Comparison of ENCODE assay signal across 8 cellular contexts in genomic region chr17:2393184-2393953, GRCh38. TPM values are rescaled to one million over a fixed set of nuclear protein-coding genes. Genes with fewer than 3 reads are reported as not detected.
DNase-seq lines count a peak whose midpoint lies in the region; ATAC-seq and TF ChIP-seq lines count a peak whose summit lies in the region.

No MANE protein-coding gene starts in this region.

- H3K4me1 ChIP-seq in BE2C: peaks cover 18% of the 10 kb centered on the region
- H3K4me1 ChIP-seq in duodenal mucosa (ENCODE audit: control insufficient read depth in 1 of 2, insufficient read depth in 2 of 2, low read length in 2 of 2): peaks cover 57 to 65% of the 10 kb centered on the region in 2 donors
- peaks cover 71% of the 10 kb centered on the region for H3K4me1 ChIP-seq in lower lobe of right lung

- H3K27ac ChIP-seq in duodenal mucosa (ENCODE audit: low read depth, low read length): peak overlapping the region; percentile 100
- H3K27ac ChIP-seq in lower lobe of right lung: peak overlapping the region; percentile 100

- ATAC-seq in GM19043 (IDR thresholded peaks at IDR 0.05; ENCODE audit: low read depth, unreplicated experiment) (peak; percentile 23), HG03342 (IDR thresholded peaks at IDR 0.05; ENCODE audit: unreplicated experiment) (peak; percentile 30), lower lobe of right lung (peak; percentile 72 to 73)

- H3K4me3 Mint-ChIP-seq in activated CD4-positive, alpha-beta memory T cell treated with anti-CD3 and anti-CD28 coated beads, Interleukin-2, amount 10 ng/mL, durations not matched to agents 7 days and 5 days: peak overlapping the region; percentile 83

- peak overlapping the region; percentile 80 to 87 for H3K9ac ChIP-seq in duodenal mucosa (ENCODE audit: low read depth in 1 of 2, low read length in 2 of 2)

- DNase-seq in BE2C (peak; percentile 87), NCI-H748 (lab: John Stamatoyannopoulos, UW; ENCODE audit: unreplicated experiment) (peak; percentile 97), lower lobe of right lung (peak; percentile 94)
- peak; percentile 93 for DNase-seq in activated CD4-positive, alpha-beta memory T cell treated with anti-CD3 and anti-CD28 coated beads, Interleukin-2, amount 10 ng/mL, durations not matched to agents 7 days and 5 days
- DNase-seq in stimulated activated CD4-positive, alpha-beta T cell treated with anti-CD3 and anti-CD28 coated beads, Interleukin-4, amount 100 ng/mL, for 48 hours (ENCODE audit: low read depth in 2 of 2): peak; percentile 86 to 88

- H3K9me3 Mint-ChIP-seq in activated CD4-positive, alpha-beta memory T cell treated with anti-CD3 and anti-CD28 coated beads, Interleukin-2, amount 10 ng/mL, durations not matched to agents 7 days and 5 days: no peaks in the 10 kb centered on the region

- intact Hi-C loops in lower lobe of right lung (cut with DNase I): no loop called here

- H3K4me1 Mint-ChIP-seq in activated CD4-positive, alpha-beta memory T cell treated with anti-CD3 and anti-CD28 coated beads, Interleukin-2, amount 10 ng/mL, durations not matched to agents 7 days and 5 days: peaks cover 75% of the 10 kb centered on the region

- H3K4me3 ChIP-seq in BE2C (ENCODE audit: low read depth, low read length) (peak overlapping the region; percentile 59), duodenal mucosa (ENCODE audit: low read depth in 1 of 2, low read length in 2 of 2) (peak overlapping the region; percentile 74 to 78), lower lobe of right lung (peak overlapping the region; percentile 90)

- H3K9me3 ChIP-seq in BE2C: no peaks in the 10 kb centered on the region
- no peaks in the 10 kb centered on the region for H3K9me3 ChIP-seq in duodenal mucosa (ENCODE audit: control insufficient read depth in 1 of 2, low read length in 2 of 2)
- H3K9me3 ChIP-seq in lower lobe of right lung: no peaks in the 10 kb centered on the region

- peak overlapping the region; percentile 95 for H3K27ac Mint-ChIP-seq in activated CD4-positive, alpha-beta memory T cell treated with anti-CD3 and anti-CD28 coated beads, Interleukin-2, amount 10 ng/mL, durations not matched to agents 7 days and 5 days

- no peaks in the 10 kb centered on the region for H3K27me3 ChIP-seq in BE2C
- no peaks in the 10 kb centered on the region for H3K27me3 ChIP-seq in duodenal mucosa (ENCODE audit: control insufficient read depth in 1 of 2, insufficient read depth in 2 of 2, low read length in 2 of 2)
- no peaks in the 10 kb centered on the region for H3K27me3 ChIP-seq in lower lobe of right lung (ENCODE audit: low read depth)

- no peak for TF ChIP-seq CTCF in BE2C (IDR thresholded peaks at IDR 0.05; ENCODE audit: low read depth, low read length)
- TF ChIP-seq CTCF in lower lobe of right lung (IDR thresholded peaks at IDR 0.05): no peak

- CTCF ChIA-PET in activated CD4-positive, alpha-beta memory T cell treated with anti-CD3 and anti-CD28 coated beads, Interleukin-2, amount 10 ng/mL, durations not matched to agents 7 days and 5 days (lab: Charles Lee): interaction anchor here (0.9 to 4.4 kb wide), 6 partner anchors 9 to 421 kb away, joined by 3 to 61 read pairs (median 8); partner anchors contain the start of genes HIC1 and TSR1

- H3K36me3 ChIP-seq in BE2C: peaks cover 6% of the 10 kb centered on the region
- peaks cover 4 to 8% of the 10 kb centered on the region in 2 donors for H3K36me3 ChIP-seq in duodenal mucosa (ENCODE audit: control insufficient read depth in 1 of 2, insufficient read depth in 2 of 2, low read length in 2 of 2)
- peaks cover 5% of the 10 kb centered on the region for H3K36me3 ChIP-seq in lower lobe of right lung

- POLR2A ChIA-PET in activated CD4-positive, alpha-beta memory T cell treated with anti-CD3 and anti-CD28 coated beads, Interleukin-2, amount 10 ng/mL, durations not matched to agents 7 days and 5 days (lab: Charles Lee): interaction anchor here (0.8 to 4.9 kb wide), 19 partner anchors 10 to 744 kb away, joined by 3 to 166 read pairs (median 7); partner anchors contain the start of genes HIC1, METTL16, MNT and PAFAH1B1

- peaks cover 16% of the 10 kb centered on the region for H3K36me3 Mint-ChIP-seq in activated CD4-positive, alpha-beta memory T cell treated with anti-CD3 and anti-CD28 coated beads, Interleukin-2, amount 10 ng/mL, durations not matched to agents 7 days and 5 days (ENCODE audit: low read depth)

- no peaks in the 10 kb centered on the region for H3K27me3 Mint-ChIP-seq in activated CD4-positive, alpha-beta memory T cell treated with anti-CD3 and anti-CD28 coated beads, Interleukin-2, amount 10 ng/mL, durations not matched to agents 7 days and 5 days

RNA-seq across cellular contexts. Expression of gene MNT, which starts 7.5 kb away (rescaled TPM):
- polyA plus RNA-seq in BE2C (2012; ENCODE audit: insufficient read depth, insufficient read length, low read depth): 22.8 TPM
- total RNA-seq in activated CD4-positive, alpha-beta memory T cell treated with anti-CD3 and anti-CD28 coated beads, Interleukin-2, amount 10 ng/mL, durations not matched to agents 7 days and 5 days: 10 to 100 TPM; 29.1 to 29.9 TPM
- 32.6 TPM for total RNA-seq in lower lobe of right lung

RNA-seq across cellular contexts. Expression of gene SGSM2, which starts 56.1 kb away (rescaled TPM):
- polyA plus RNA-seq in BE2C (2012; ENCODE audit: insufficient read depth, insufficient read length, low read depth): 53.6 TPM
- 10 to 100 TPM; 45.4 to 49.4 TPM for total RNA-seq in activated CD4-positive, alpha-beta memory T cell treated with anti-CD3 and anti-CD28 coated beads, Interleukin-2, amount 10 ng/mL, durations not matched to agents 7 days and 5 days
- total RNA-seq in lower lobe of right lung: 55.4 TPM

RNA-seq across cellular contexts. Expression of gene TSR1, which starts 57.1 kb away (rescaled TPM):
- polyA plus RNA-seq in BE2C (2012; ENCODE audit: insufficient read depth, insufficient read length, low read depth): 64.6 TPM
- 10 to 100 TPM; 22.5 to 23.5 TPM for total RNA-seq in activated CD4-positive, alpha-beta memory T cell treated with anti-CD3 and anti-CD28 coated beads, Interleukin-2, amount 10 ng/mL, durations not matched to agents 7 days and 5 days
- total RNA-seq in lower lobe of right lung: 18.8 TPM

Comparison
In these comparisons a context has a peak if more than half of its experiments do, and no peak if none do; other contexts are left out.
1. Peak in every context shown above with its lines: DNase-seq, ATAC-seq, H3K4me3 ChIP-seq and H3K27ac ChIP-seq.